In the genomic region with DNA sequence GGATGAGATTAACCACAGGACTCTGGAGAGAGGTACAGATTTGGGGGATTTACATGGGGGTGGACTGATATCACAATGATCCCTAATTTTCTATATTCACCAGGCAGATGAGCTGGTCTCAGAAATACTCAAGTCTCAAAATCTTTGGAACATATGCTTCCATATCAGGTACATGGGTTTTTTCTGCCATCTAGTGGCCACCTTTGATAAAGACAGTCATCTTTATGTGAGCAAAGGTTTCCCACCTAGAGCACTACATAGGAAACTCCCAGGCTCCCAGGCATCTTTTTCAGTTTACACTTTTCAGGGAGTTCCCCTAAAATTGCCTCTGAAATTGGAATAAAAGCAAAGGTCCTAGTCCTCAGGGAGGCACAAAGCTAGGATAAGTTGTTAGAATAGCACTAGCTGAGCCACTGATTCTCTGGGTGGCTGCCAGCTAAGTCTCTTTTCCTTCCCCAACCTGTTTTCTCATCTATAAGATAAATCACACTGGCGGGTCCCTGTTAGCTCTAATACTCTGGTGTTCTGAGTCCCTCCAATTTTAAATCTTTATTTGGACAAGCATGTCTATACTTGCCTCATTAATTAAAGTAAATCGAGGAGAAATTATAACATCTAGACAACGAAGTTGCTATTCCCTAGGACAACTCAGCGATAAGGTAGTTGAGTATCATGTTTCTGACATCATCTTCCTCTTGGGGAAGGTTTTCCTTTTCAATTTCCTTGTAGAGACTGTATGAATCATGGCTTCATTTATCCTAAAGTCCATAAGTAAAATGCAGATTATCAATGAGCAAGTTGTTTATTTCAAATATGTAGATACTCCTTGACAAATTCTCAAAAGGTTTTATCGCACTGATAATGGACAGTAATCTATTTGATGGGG, we compare ENCODE assay signal across 8 cellular contexts. TPM values are rescaled to one million over a fixed set of nuclear protein-coding genes. Genes with fewer than 3 reads are reported as not detected.
DNase-seq lines count a peak whose midpoint lies in the region; ATAC-seq, FAIRE-seq and TF ChIP-seq lines count a peak whose summit lies in the region.

No MANE protein-coding gene starts in this region.

- H3K14ac ChIP-seq in H9 (ENCODE audit: insufficient read depth, low read length) = no peak overlapping the region

- H3K4me3 Mint-ChIP-seq in H9 (no peak overlapping the region), nephron (no peak overlapping the region)
- no peak overlapping the region for H3K4me3 Mint-ChIP-seq in activated CD8-positive, alpha-beta memory T cell treated with anti-CD3 and anti-CD28 coated beads, Interleukin-2, amount 10 ng/mL, durations not matched to agents 7 days and 5 days

- H2BK12ac ChIP-seq in H9 (ENCODE audit: insufficient read length, low read depth, low read length) = no peak overlapping the region

- TF ChIP-seq CTCF in H9 (conservative IDR thresholded peaks at IDR 0.05) (peak; percentile 83), nephron (IDR thresholded peaks at IDR 0.05; ENCODE audit: unreplicated experiment in 3 of 3) (peak; percentile 76 to 88 (median 77))

- no peak overlapping the region for H4K8ac ChIP-seq in H9 (replicated peaks; ENCODE audit: insufficient read length, low read depth, low read length)

- DNase-seq in ACHN = peak; percentile 76
- no peak for DNase-seq in H9
- peak; percentile 50 for DNase-seq in LoVo (ENCODE audit: low spot score)
- peak; percentile 58 for DNase-seq in SHP77 treated with DMSO at 0.1 percent for 48 hours (lab: John Stamatoyannopoulos, UW)
- DNase-seq in erythroblast (lab: John Stamatoyannopoulos, UW) = peak; percentile 44 to 73
- DNase-seq in activated CD8-positive, alpha-beta memory T cell treated with anti-CD3 and anti-CD28 coated beads, Interleukin-2, amount 10 ng/mL, durations not matched to agents 7 days and 5 days = no peak

- H3K4me1 ChIP-seq in H9 (ENCODE audit: insufficient read depth, low read length) = no peaks in the 10 kb centered on the region

- H2BK5ac ChIP-seq in H9 (ENCODE audit: insufficient read length, low read length) = no peak overlapping the region

- peak; percentile 67 for FAIRE-seq in G401.6 (lab: Jason Lieb, UNC)

- no peak overlapping the region for H2BK20ac ChIP-seq in H9 (ENCODE audit: low read depth, low read length, poor library complexity, severe bottlenecking)

- no peak overlapping the region for H2BK15ac ChIP-seq in H9 (ENCODE audit: low read depth, low read length)

- H3K27ac Mint-ChIP-seq in H9 (no peak overlapping the region), nephron (no peak overlapping the region)
- no peak overlapping the region for H3K27ac Mint-ChIP-seq in activated CD8-positive, alpha-beta memory T cell treated with anti-CD3 and anti-CD28 coated beads, Interleukin-2, amount 10 ng/mL, durations not matched to agents 7 days and 5 days

- H3K23me2 ChIP-seq in H9 (ENCODE audit: insufficient read length, low read depth, low read length, poor library complexity, severe bottlenecking) = no peaks in the 10 kb centered on the region

- no peak overlapping the region for H3K23ac ChIP-seq in H9 (ENCODE audit: insufficient read length, low read depth, low read length)

- ATAC-seq in activated CD8-positive, alpha-beta memory T cell treated with anti-CD3 and anti-CD28 coated beads, Interleukin-2, amount 10 ng/mL, durations not matched to agents 7 days and 5 days = no peak

- H2AFZ ChIP-seq in H9 (ENCODE audit: low read length) = no peak overlapping the region

- TF ChIP-seq POLR2A in erythroblast (IDR thresholded peaks at IDR 0.05; ENCODE audit: low read length) = no peak

- no peak overlapping the region for H3K27ac ChIP-seq in H9 (ENCODE audit: insufficient read length, low read depth, low read length)

- H3K56ac ChIP-seq in H9 (ENCODE audit: insufficient read length, low read depth, low read length) = no peak overlapping the region

- H3K9ac ChIP-seq in H9 (ENCODE audit: extremely low read depth, insufficient read length, low read length) = no peak overlapping the region

- no peaks in the 10 kb centered on the region for H3K4me1 Mint-ChIP-seq in H9
- H3K4me1 Mint-ChIP-seq in nephron = peaks cover 10% of the 10 kb centered on the region
- no peaks in the 10 kb centered on the region for H3K4me1 Mint-ChIP-seq in activated CD8-positive, alpha-beta memory T cell treated with anti-CD3 and anti-CD28 coated beads, Interleukin-2, amount 10 ng/mL, durations not matched to agents 7 days and 5 days

- no CpG with 5 or more reads among the region's 5 CpGs for WGBS in H9 (ENCODE audit: extremely low coverage, insufficient read length, low lambda C conversion rate)

- no peak overlapping the region for H2AK5ac ChIP-seq in H9 (ENCODE audit: insufficient read length, low read length)

- H3T11ph ChIP-seq in H9 (ENCODE audit: low read length) = no peak overlapping the region

- no peaks in the 10 kb centered on the region for H3K9me3 Mint-ChIP-seq in H9
- no peaks in the 10 kb centered on the region for H3K9me3 Mint-ChIP-seq in nephron
- no peaks in the 10 kb centered on the region for H3K9me3 Mint-ChIP-seq in activated CD8-positive, alpha-beta memory T cell treated with anti-CD3 and anti-CD28 coated beads, Interleukin-2, amount 10 ng/mL, durations not matched to agents 7 days and 5 days (ENCODE audit: low read depth)

- H3K27me3 Mint-ChIP-seq in H9 (ENCODE audit: low read depth) (no peaks in the 10 kb centered on the region; the same call in 1 of the 2 replicates), nephron (ENCODE audit: low read depth) (peaks cover 18% of the 10 kb centered on the region)
- H3K27me3 Mint-ChIP-seq in activated CD8-positive, alpha-beta memory T cell treated with anti-CD3 and anti-CD28 coated beads, Interleukin-2, amount 10 ng/mL, durations not matched to agents 7 days and 5 days = peaks cover 27% of the 10 kb centered on the region

- no peak overlapping the region for H3K4ac ChIP-seq in H9 (ENCODE audit: low read depth, low read length)

- in situ Hi-C loops in ACHN (cut with HindIII; ENCODE audit: low pct_ligation_motif_present, low pct_unique_long_range_greater_than_20kb, low sequenced_read_pairs) = no loop called here

- H3K36me3 Mint-ChIP-seq in H9 (ENCODE audit: insufficient read depth in 1 of 3, low read depth in 3 of 3) = no peaks in the 10 kb centered on the region
- H3K36me3 Mint-ChIP-seq in nephron (ENCODE audit: low read depth) = no peaks in the 10 kb centered on the region
- no peaks in the 10 kb centered on the region for H3K36me3 Mint-ChIP-seq in activated CD8-positive, alpha-beta memory T cell treated with anti-CD3 and anti-CD28 coated beads, Interleukin-2, amount 10 ng/mL, durations not matched to agents 7 days and 5 days

- no peaks in the 10 kb centered on the region for H3K27me3 ChIP-seq in H9 (ENCODE audit: insufficient read depth, low read length)

- no peak overlapping the region for H3K18ac ChIP-seq in H9 (ENCODE audit: insufficient read length, low read depth, low read length)

- no peaks in the 10 kb centered on the region for H3K9me3 ChIP-seq in H9 (ENCODE audit: control insufficient read depth, low read depth, low read length)

- no peak overlapping the region for H3K4me2 ChIP-seq in H9 (ENCODE audit: insufficient read depth, insufficient read length, low read length)

- H3K79me2 ChIP-seq in H9 (ENCODE audit: insufficient read depth, low read length) = no peaks in the 10 kb centered on the region

- H3K79me1 ChIP-seq in H9 (ENCODE audit: insufficient read depth, low read depth, low read length, poor library complexity, severe bottlenecking) = no peaks in the 10 kb centered on the region

- H4K5ac ChIP-seq in H9 (ENCODE audit: insufficient read length, low read depth, low read length) = no peak overlapping the region

- CTCF ChIA-PET in activated CD8-positive, alpha-beta memory T cell treated with anti-CD3 and anti-CD28 coated beads, Interleukin-2, amount 10 ng/mL, durations not matched to agents 7 days and 5 days (lab: Charles Lee) = interaction anchor here (0.8 to 2.3 kb wide), 9 partner anchors 9 to 1888 kb away, joined by 3 to 8 read pairs (median 4); partner anchors contain the start of gene MON1B

- no peak overlapping the region for H2BK120ac ChIP-seq in H9 (ENCODE audit: low read depth, low read length, poor library complexity, severe bottlenecking)

- H4K91ac ChIP-seq in H9 (ENCODE audit: insufficient read length, low read depth, low read length) = no peak overlapping the region

- no peaks in the 10 kb centered on the region for H4K20me1 ChIP-seq in H9 (ENCODE audit: control insufficient read depth, insufficient read depth, insufficient read length)

RNA-seq across cellular contexts. Expression of gene MON1B, which starts 19.0 kb away (rescaled TPM):
- total RNA-seq in H9 (2021) = 48.0 and 49.4 TPM in 2 replicates
- total RNA-seq in activated CD8-positive, alpha-beta memory T cell treated with anti-CD3 and anti-CD28 coated beads, Interleukin-2, amount 10 ng/mL, durations not matched to agents 7 days and 5 days = 10 to 100 TPM; 79.2 to 89.4 TPM

RNA-seq across cellular contexts. Expression of gene SYCE1L, which starts 27.2 kb away (rescaled TPM):
- total RNA-seq in H9 (2021) = 9.9 and 11.5 TPM in 2 replicates
- total RNA-seq in activated CD8-positive, alpha-beta memory T cell treated with anti-CD3 and anti-CD28 coated beads, Interleukin-2, amount 10 ng/mL, durations not matched to agents 7 days and 5 days = 1 to 10 TPM; 3.8 to 4.1 TPM

Comparison
In these comparisons a context has a peak if more than half of its experiments do, and no peak if none do; other contexts are left out.
1. DNase-seq: peak in ACHN (single experiment), LoVo (single experiment), SHP77 treated with DMSO at 0.1 percent for 48 hours (single experiment) and erythroblast (2 of 2); none in H9 (single experiment) and activated CD8-positive, alpha-beta memory T cell treated with anti-CD3 and anti-CD28 coated beads, Interleukin-2, amount 10 ng/mL, durations not matched to agents 7 days and 5 days (single experiment).